ENCODE assay signal across 12 cellular contexts in the genomic region with DNA sequence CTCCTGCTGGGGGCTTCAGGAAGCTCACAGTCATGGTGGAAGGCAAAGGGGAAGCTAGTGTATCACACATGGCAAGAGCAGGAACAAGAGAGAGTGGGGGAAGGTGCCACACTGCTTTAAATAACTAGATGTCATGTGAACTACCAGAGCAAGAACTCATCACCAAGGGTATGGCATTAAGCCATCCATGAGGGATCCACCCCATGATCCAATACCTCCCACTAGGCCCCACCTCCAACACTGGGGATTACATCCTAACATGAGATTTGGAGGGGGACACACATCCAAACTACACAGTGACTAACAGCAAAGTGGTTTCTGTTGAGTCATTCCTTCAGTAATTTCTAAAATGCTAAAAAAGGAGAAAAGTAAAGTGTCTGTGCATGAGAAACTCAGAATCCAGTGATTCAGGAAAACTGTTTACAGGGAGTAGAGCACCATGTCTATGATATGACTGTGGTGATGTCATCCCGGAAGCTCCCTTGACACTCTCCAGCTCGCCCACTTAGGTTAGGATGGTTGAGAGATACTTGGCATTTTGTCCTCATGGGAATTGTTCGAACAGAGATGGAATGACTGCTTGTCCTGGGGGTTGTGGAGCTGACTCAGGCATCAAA. TPM values are rescaled to one million over a fixed set of nuclear protein-coding genes. Genes with fewer than 3 reads are reported as not detected.
A peak's percentile ranks its signal among the peaks of the same experiment; 100 is the strongest.
DNase-seq lines count a peak whose midpoint lies in the region; ATAC-seq and TF ChIP-seq lines count a peak whose summit lies in the region.
"Had no signal": no experiment of that assay in that cellular context is flagged by ENCODE, and none has a peak within 500 bp of the region (broad histone marks: within the 10 kb centered on the region; RNA-seq: fewer than 3 reads in every experiment).

No MANE protein-coding gene starts in this region.

- H3K4me2 ChIP-seq in skeletal muscle satellite cell (ENCODE audit: low read length), result peak overlapping the region; percentile 63

- H3K27me3 Mint-ChIP-seq in activated CD4-positive, alpha-beta memory T cell treated with anti-CD3 and anti-CD28 coated beads for 36 hours, result no peaks in the 10 kb centered on the region
- H3K27me3 Mint-ChIP-seq in activated CD4-positive, alpha-beta memory T cell treated with anti-CD3 and anti-CD28 coated beads, Interleukin-2, amount 10 ng/mL, durations not matched to agents 7 days and 5 days, result no peaks in the 10 kb centered on the region
- peaks cover 2% of the 10 kb centered on the region for H3K27me3 Mint-ChIP-seq in endothelial cell (ENCODE audit: unreplicated experiment)

- peaks cover 95% of the 10 kb centered on the region for H3K36me3 Mint-ChIP-seq in activated CD4-positive, alpha-beta memory T cell treated with anti-CD3 and anti-CD28 coated beads for 36 hours
- H3K36me3 Mint-ChIP-seq in activated CD4-positive, alpha-beta memory T cell treated with anti-CD3 and anti-CD28 coated beads, Interleukin-2, amount 10 ng/mL, durations not matched to agents 7 days and 5 days (ENCODE audit: low read depth), result peaks cover 99% of the 10 kb centered on the region
- peaks cover 81% of the 10 kb centered on the region for H3K36me3 Mint-ChIP-seq in endothelial cell (ENCODE audit: low read depth, unreplicated experiment)

- peak overlapping the region; percentile 63 for H3K27ac Mint-ChIP-seq in activated CD4-positive, alpha-beta memory T cell treated with anti-CD3 and anti-CD28 coated beads for 36 hours
- no peak overlapping the region for H3K27ac Mint-ChIP-seq in activated CD4-positive, alpha-beta memory T cell treated with anti-CD3 and anti-CD28 coated beads, Interleukin-2, amount 10 ng/mL, durations not matched to agents 7 days and 5 days
- H3K27ac Mint-ChIP-seq in endothelial cell (ENCODE audit: unreplicated experiment), result peak overlapping the region; percentile 1

- TF ChIP-seq POLR2A in thyroid gland (IDR thresholded peaks at IDR 0.05), result no peak

- no peak overlapping the region for H3K27ac ChIP-seq in thyroid gland
- H3K27ac ChIP-seq: SK-N-MC, upper lobe of left lung had no signal

- peaks cover 17% of the 10 kb centered on the region for H3K4me1 Mint-ChIP-seq in activated CD4-positive, alpha-beta memory T cell treated with anti-CD3 and anti-CD28 coated beads for 36 hours (ENCODE audit: low read depth)
- peaks cover 15% of the 10 kb centered on the region for H3K4me1 Mint-ChIP-seq in activated CD4-positive, alpha-beta memory T cell treated with anti-CD3 and anti-CD28 coated beads, Interleukin-2, amount 10 ng/mL, durations not matched to agents 7 days and 5 days
- no peaks in the 10 kb centered on the region for H3K4me1 Mint-ChIP-seq in endothelial cell (ENCODE audit: unreplicated experiment)
- H3K4me1 Mint-ChIP-seq: CD14-positive monocyte had no signal

- TF ChIP-seq CTCF in endothelial cell (IDR thresholded peaks at IDR 0.05; ENCODE audit: unreplicated experiment), result no peak
- TF ChIP-seq CTCF in thyroid gland (IDR thresholded peaks at IDR 0.05), result no peak

- no peak overlapping the region for H3K4me3 Mint-ChIP-seq in activated CD4-positive, alpha-beta memory T cell treated with anti-CD3 and anti-CD28 coated beads for 36 hours
- H3K4me3 Mint-ChIP-seq in activated CD4-positive, alpha-beta memory T cell treated with anti-CD3 and anti-CD28 coated beads, Interleukin-2, amount 10 ng/mL, durations not matched to agents 7 days and 5 days, result no peak overlapping the region
- no peak overlapping the region for H3K4me3 Mint-ChIP-seq in endothelial cell (ENCODE audit: unreplicated experiment)
- H3K4me3 Mint-ChIP-seq: CD14-positive monocyte had no signal

- H3K4me1 ChIP-seq in skeletal muscle satellite cell (ENCODE audit: control insufficient read depth, insufficient read depth, low read length) (peaks cover 21% of the 10 kb centered on the region), thyroid gland (no peaks in the 10 kb centered on the region)
- H3K4me1 ChIP-seq: upper lobe of left lung had no signal

- no peaks in the 10 kb centered on the region for H3K27me3 ChIP-seq in MG63
- H3K27me3 ChIP-seq in skeletal muscle satellite cell (ENCODE audit: control insufficient read depth, insufficient read depth, low read length), result no peaks in the 10 kb centered on the region
- no peaks in the 10 kb centered on the region for H3K27me3 ChIP-seq in thyroid gland
- H3K27me3 ChIP-seq: upper lobe of left lung had no signal

- peak overlapping the region; percentile 77 for H3K9ac ChIP-seq in skeletal muscle satellite cell (ENCODE audit: low read depth, low read length)

- ATAC-seq in GM19463 (IDR thresholded peaks at IDR 0.05; ENCODE audit: unreplicated experiment) (no peak), GM18873 (IDR thresholded peaks at IDR 0.05; ENCODE audit: low FRiP score, unreplicated experiment) (no peak)
- ATAC-seq: esophagus mucosa had no signal

- peaks cover 32% of the 10 kb centered on the region for H3K9me3 ChIP-seq in MG63
- no peaks in the 10 kb centered on the region for H3K9me3 ChIP-seq in skeletal muscle satellite cell (replicated peaks; ENCODE audit: low read length)
- no peaks in the 10 kb centered on the region for H3K9me3 ChIP-seq in thyroid gland
- H3K9me3 ChIP-seq: upper lobe of left lung had no signal

- no peaks in the 10 kb centered on the region for H3K9me3 Mint-ChIP-seq in activated CD4-positive, alpha-beta memory T cell treated with anti-CD3 and anti-CD28 coated beads for 36 hours
- peaks cover 5% of the 10 kb centered on the region for H3K9me3 Mint-ChIP-seq in activated CD4-positive, alpha-beta memory T cell treated with anti-CD3 and anti-CD28 coated beads, Interleukin-2, amount 10 ng/mL, durations not matched to agents 7 days and 5 days
- no peaks in the 10 kb centered on the region for H3K9me3 Mint-ChIP-seq in endothelial cell (ENCODE audit: unreplicated experiment)

- CTCF ChIA-PET in activated CD4-positive, alpha-beta memory T cell treated with anti-CD3 and anti-CD28 coated beads for 36 hours (lab: Charles Lee), result no interaction called here
- CTCF ChIA-PET in activated CD4-positive, alpha-beta memory T cell treated with anti-CD3 and anti-CD28 coated beads, Interleukin-2, amount 10 ng/mL, durations not matched to agents 7 days and 5 days (lab: Charles Lee), result interaction anchor here (1.4 to 1.5 kb wide), 2 partner anchors 17 to 19 kb away, joined by 3 to 4 read pairs; no protein-coding TSS in a partner anchor

- H3K36me3 ChIP-seq in MG63 (peaks cover 97% of the 10 kb centered on the region), skeletal muscle satellite cell (ENCODE audit: insufficient read depth, low read length) (peaks cover 65% of the 10 kb centered on the region), thyroid gland (peaks cover 14 to 42% of the 10 kb centered on the region in 2 donors)

- POLR2A ChIA-PET in activated CD4-positive, alpha-beta memory T cell treated with anti-CD3 and anti-CD28 coated beads for 36 hours (lab: Charles Lee), result no interaction called here
- POLR2A ChIA-PET in activated CD4-positive, alpha-beta memory T cell treated with anti-CD3 and anti-CD28 coated beads, Interleukin-2, amount 10 ng/mL, durations not matched to agents 7 days and 5 days (lab: Charles Lee), result no interaction called here

- peak; percentile 13 for DNase-seq in activated CD4-positive, alpha-beta memory T cell treated with anti-CD3 and anti-CD28 coated beads for 36 hours
- no peak for DNase-seq in activated CD4-positive, alpha-beta memory T cell treated with anti-CD3 and anti-CD28 coated beads, Interleukin-2, amount 10 ng/mL, durations not matched to agents 7 days and 5 days
- DNase-seq in MG63 (peak; percentile 67), endothelial cell (ENCODE audit: low spot score) (no peak), thyroid gland (no peak)
- DNase-seq: upper lobe of left lung had no signal

- 80 to 96% methylated on average over 3 of the region's 3 CpGs for WGBS in thyroid gland, 2 donors

- intact Hi-C loops in activated CD4-positive, alpha-beta memory T cell treated with anti-CD3 and anti-CD28 coated beads for 36 hours (cut with micrococcal nuclease), result no loop called here
- intact Hi-C loops in thyroid gland (cut with DNase I), result no loop called here

- H3K4me3 ChIP-seq in MG63, result no peak overlapping the region
- H3K4me3 ChIP-seq in skeletal muscle satellite cell (ENCODE audit: low read length), result peak overlapping the region; percentile 41
- H3K4me3 ChIP-seq in thyroid gland (replicated peaks in 1 of 3), result no peak overlapping the region
- H3K4me3 ChIP-seq: SK-N-MC, upper lobe of left lung had no signal

RNA-seq across cellular contexts. Expression of gene CHD1L, which starts 50.3 kb away (rescaled TPM):
- 10 to 100 TPM; 71.2 to 72.0 TPM for total RNA-seq in activated CD4-positive, alpha-beta memory T cell treated with anti-CD3 and anti-CD28 coated beads for 36 hours
- 10 to 100 TPM; 70.0 to 70.9 TPM for total RNA-seq in activated CD4-positive, alpha-beta memory T cell treated with anti-CD3 and anti-CD28 coated beads, Interleukin-2, amount 10 ng/mL, durations not matched to agents 7 days and 5 days
- 89.4 and 97.1 TPM in 2 replicates for total RNA-seq in MG63 (2014; rRNA removed; shearing (Covaris generic); ENCODE audit: low replicate concordance)
- total RNA-seq in endothelial cell (ENCODE audit: unreplicated experiment) (88.2 TPM), thyroid gland (10 to 100 TPM; 16.5 to 22.2 (median 17.3) TPM)
- total RNA-seq in skeletal muscle satellite cell (2012; rRNA removed), result 34.2 and 41.9 TPM in 2 replicates

Comparison
In these comparisons a context has a peak if more than half of its experiments do, and no peak if none do; other contexts are left out.
1. DNase-seq: peak in activated CD4-positive, alpha-beta memory T cell treated with anti-CD3 and anti-CD28 coated beads for 36 hours (single experiment) and MG63 (single experiment); none in activated CD4-positive, alpha-beta memory T cell treated with anti-CD3 and anti-CD28 coated beads, Interleukin-2, amount 10 ng/mL, durations not matched to agents 7 days and 5 days (single experiment), endothelial cell (single experiment) and thyroid gland (0 of 2).